8 cellular contexts compared by ENCODE assay signal in genomic region chr4:24686866-24687672, GRCh38.
DNase-seq lines count a peak whose midpoint lies in the region; ATAC-seq and TF ChIP-seq lines count a peak whose summit lies in the region.

No MANE protein-coding gene starts in this region.

- peak overlapping the region in 1 of 2 experiments; percentile 41; a peak in 1 of 4 replicates for H3K4me3 ChIP-seq in SK-N-SH (ENCODE audit: low read depth in 2 of 2, low read length in 1 of 2)
- no peak overlapping the region for H3K4me3 ChIP-seq in hepatocyte
- H3K4me3 ChIP-seq in upper lobe of right lung, result no peak overlapping the region

- H3K9me3 Mint-ChIP-seq in Calu3 (ENCODE audit: low read depth, unreplicated experiment), result no peaks in the 10 kb centered on the region
- peaks cover 3% of the 10 kb centered on the region for H3K9me3 Mint-ChIP-seq in stimulated activated effector memory CD8-positive, alpha-beta T cell treated with anti-CD3 and anti-CD28 coated beads, Interleukin-12 subunit alpha, Interleukin-12 subunit beta, amount 100 ng/mL, for 72 hours

- no TSS peak for BruUV-seq in Calu3 (replicated peaks; lab: Mats Ljungman, UMichigan)

- no peak overlapping the region for H3K4me3 Mint-ChIP-seq in Calu3 (ENCODE audit: low read depth, unreplicated experiment)
- no peak overlapping the region for H3K4me3 Mint-ChIP-seq in stimulated activated effector memory CD8-positive, alpha-beta T cell treated with anti-CD3 and anti-CD28 coated beads, Interleukin-12 subunit alpha, Interleukin-12 subunit beta, amount 100 ng/mL, for 72 hours

- intact Hi-C loops in upper lobe of right lung (cut with DNase I), result no loop called here
- intact Hi-C loops in Calu3 (cut with micrococcal nuclease; ENCODE audit: unreplicated experiment), result no loop called here

- H3K27me3 ChIP-seq in SK-N-SH (ENCODE audit: insufficient read depth) (no peaks in the 10 kb centered on the region; the same call in 1 of the 2 replicates), hepatocyte (no peaks in the 10 kb centered on the region), upper lobe of right lung (no peaks in the 10 kb centered on the region)

- peak; percentile 85 for ATAC-seq in upper lobe of right lung
- no peak for ATAC-seq in GM21381 (IDR thresholded peaks at IDR 0.05; ENCODE audit: unreplicated experiment)
- ATAC-seq in stimulated activated effector memory CD8-positive, alpha-beta T cell treated with anti-CD3 and anti-CD28 coated beads, Interleukin-12 subunit alpha, Interleukin-12 subunit beta, amount 100 ng/mL, for 72 hours, result no peak

- H3K36me3 Mint-ChIP-seq in Calu3 (ENCODE audit: insufficient read depth, unreplicated experiment), result no peaks in the 10 kb centered on the region
- no peaks in the 10 kb centered on the region for H3K36me3 Mint-ChIP-seq in stimulated activated effector memory CD8-positive, alpha-beta T cell treated with anti-CD3 and anti-CD28 coated beads, Interleukin-12 subunit alpha, Interleukin-12 subunit beta, amount 100 ng/mL, for 72 hours

- H3K36me3 ChIP-seq in SK-N-SH (replicated peaks in 1 of 2; ENCODE audit: control insufficient read depth in 1 of 2, insufficient read depth in 2 of 2, low read length in 1 of 2) (no peaks in the 10 kb centered on the region), hepatocyte (replicated peaks; ENCODE audit: insufficient read depth, low read depth) (no peaks in the 10 kb centered on the region), upper lobe of right lung (no peaks in the 10 kb centered on the region)

- no peak overlapping the region for H3K4me2 ChIP-seq in SK-N-SH
- H3K4me2 ChIP-seq in hepatocyte, result no peak overlapping the region

- H3K9me3 ChIP-seq in SK-N-SH (no peaks in the 10 kb centered on the region), hepatocyte (ENCODE audit: low read depth) (no peaks in the 10 kb centered on the region), upper lobe of right lung (no peaks in the 10 kb centered on the region)

- H3K79me2 ChIP-seq in SK-N-SH (ENCODE audit: insufficient read depth) (no peaks in the 10 kb centered on the region), hepatocyte (no peaks in the 10 kb centered on the region)

- WGBS in SK-N-SH (ENCODE audit: low lambda C conversion rate), result 34% methylated on average over 13 of the region's 13 CpGs
- 42% methylated on average over 13 of the region's 13 CpGs for WGBS in hepatocyte (ENCODE audit: low lambda C conversion rate, missing lambda C conversion rate)

- DNase-seq in stimulated activated CD4-positive, alpha-beta T cell treated with anti-CD3 and anti-CD28 coated beads, Interleukin-12 subunit alpha, Interleukin-12 subunit beta, amount 100 ng/mL, for 4 hours, result peak; percentile 3
- DNase-seq in stimulated activated CD4-positive, alpha-beta T cell treated with anti-CD3 and anti-CD28 coated beads, Interleukin-4, amount 100 ng/mL, for 24 hours, result no peak
- DNase-seq in SK-N-SH (peak; percentile 26), hepatocyte (ENCODE audit: low spot score) (peak; percentile 42), upper lobe of right lung (peak; percentile 69), Calu3 (no peak)
- no peak for DNase-seq in stimulated activated effector memory CD8-positive, alpha-beta T cell treated with anti-CD3 and anti-CD28 coated beads, Interleukin-12 subunit alpha, Interleukin-12 subunit beta, amount 100 ng/mL, for 72 hours (ENCODE audit: low spot score in 2 of 2)

- TF ChIP-seq RAD21 in SK-N-SH (IDR thresholded peaks at IDR 0.05; ENCODE audit: low read length), result peak; percentile 60

- H3K4me1 ChIP-seq in SK-N-SH (ENCODE audit: control insufficient read depth in 1 of 2, insufficient read depth in 2 of 2, low read depth in 1 of 2, low read length in 1 of 2), result no peaks in the 10 kb centered on the region; a peak in 1 of 4 replicates
- H3K4me1 ChIP-seq in hepatocyte (ENCODE audit: insufficient read depth), result no peaks in the 10 kb centered on the region
- no peaks in the 10 kb centered on the region for H3K4me1 ChIP-seq in upper lobe of right lung

- POLR2A ChIA-PET in SK-N-SH (lab: Yijun Ruan, JAX), result no interaction called here

- H3K4me1 Mint-ChIP-seq in Calu3 (ENCODE audit: low read depth, unreplicated experiment), result peaks cover 26% of the 10 kb centered on the region
- H3K4me1 Mint-ChIP-seq in stimulated activated effector memory CD8-positive, alpha-beta T cell treated with anti-CD3 and anti-CD28 coated beads, Interleukin-12 subunit alpha, Interleukin-12 subunit beta, amount 100 ng/mL, for 72 hours, result no peaks in the 10 kb centered on the region

- no peak for TF ChIP-seq EP300 in SK-N-SH (IDR thresholded peaks at IDR 0.05; ENCODE audit: borderline replicate concordance in 1 of 2, low read depth in 1 of 2, low read length in 1 of 2)

- H4K20me1 ChIP-seq in SK-N-SH (ENCODE audit: insufficient read depth), result no peaks in the 10 kb centered on the region
- H4K20me1 ChIP-seq in hepatocyte (ENCODE audit: insufficient read depth, poor library complexity, severe bottlenecking), result no peaks in the 10 kb centered on the region

- no peaks in the 10 kb centered on the region for H3F3A ChIP-seq in SK-N-SH (replicated peaks; ENCODE audit: insufficient read depth)

- no peaks in the 10 kb centered on the region for H3K9me2 ChIP-seq in SK-N-SH
- no peaks in the 10 kb centered on the region for H3K9me2 ChIP-seq in hepatocyte (replicated peaks; ENCODE audit: insufficient read depth)

- TF ChIP-seq CTCF in SK-N-SH (IDR thresholded peaks at IDR 0.05) (peak; percentile 57), hepatocyte (IDR thresholded peaks at IDR 0.05; ENCODE audit: poor library complexity) (peak; percentile 57), upper lobe of right lung (IDR thresholded peaks at IDR 0.05) (peak; percentile 54), Calu3 (IDR thresholded peaks at IDR 0.05; ENCODE audit: unreplicated experiment) (no peak)

- H3K27ac Mint-ChIP-seq in Calu3 (ENCODE audit: unreplicated experiment), result no peak overlapping the region
- no peak overlapping the region for H3K27ac Mint-ChIP-seq in stimulated activated effector memory CD8-positive, alpha-beta T cell treated with anti-CD3 and anti-CD28 coated beads, Interleukin-12 subunit alpha, Interleukin-12 subunit beta, amount 100 ng/mL, for 72 hours

- CTCF ChIA-PET in SK-N-SH (lab: Yijun Ruan, JAX), result interaction anchor here (0.6 to 3.6 kb wide), 6 partner anchors 24 to 219 kb away, joined by 3 to 20 read pairs (median 4); no protein-coding TSS in a partner anchor
- CTCF ChIA-PET in Calu3 (lab: Charles Lee), result interaction anchor here (0.5 kb wide), 1 partner anchor 92 kb away, joined by 3 read pairs; no protein-coding TSS in a partner anchor

- no peak overlapping the region for H3K9ac ChIP-seq in SK-N-SH

- H3K27me3 Mint-ChIP-seq in Calu3 (ENCODE audit: unreplicated experiment), result no peaks in the 10 kb centered on the region

- no peak overlapping the region for H2AFZ ChIP-seq in SK-N-SH (ENCODE audit: low read depth)
- no peak overlapping the region for H2AFZ ChIP-seq in hepatocyte

- no peak overlapping the region for H3K27ac ChIP-seq in SK-N-SH (ENCODE audit: low read depth in 2 of 2, low read length in 1 of 2)
- no peak overlapping the region for H3K27ac ChIP-seq in hepatocyte
- H3K27ac ChIP-seq in upper lobe of right lung, result no peak overlapping the region

TF ChIP-seq in SK-N-SH, 30 proteins besides CTCF, POLR2A, EP300 and RAD21:
- TF ChIP-seq RCOR1 (IDR thresholded peaks at IDR 0.05; ENCODE audit: low read length) (no peak), SIN3A (IDR thresholded peaks at IDR 0.05; ENCODE audit: borderline replicate concordance, low read depth, low read length) (no peak), SMC3 (IDR thresholded peaks at IDR 0.05; ENCODE audit: low read depth, low read length) (peak; percentile 41)

Comparison
In these comparisons a context has a peak if more than half of its experiments do, and no peak if none do; other contexts are left out.
1. DNase-seq: peak in stimulated activated CD4-positive, alpha-beta T cell treated with anti-CD3 and anti-CD28 coated beads, Interleukin-12 subunit alpha, Interleukin-12 subunit beta, amount 100 ng/mL, for 4 hours (single experiment), SK-N-SH (single experiment), hepatocyte (single experiment) and upper lobe of right lung (single experiment); none in stimulated activated CD4-positive, alpha-beta T cell treated with anti-CD3 and anti-CD28 coated beads, Interleukin-4, amount 100 ng/mL, for 24 hours (single experiment), Calu3 (single experiment) and stimulated activated effector memory CD8-positive, alpha-beta T cell treated with anti-CD3 and anti-CD28 coated beads, Interleukin-12 subunit alpha, Interleukin-12 subunit beta, amount 100 ng/mL, for 72 hours (0 of 2).